ENCODE assay signal across 8 cellular contexts in the genomic region with DNA sequence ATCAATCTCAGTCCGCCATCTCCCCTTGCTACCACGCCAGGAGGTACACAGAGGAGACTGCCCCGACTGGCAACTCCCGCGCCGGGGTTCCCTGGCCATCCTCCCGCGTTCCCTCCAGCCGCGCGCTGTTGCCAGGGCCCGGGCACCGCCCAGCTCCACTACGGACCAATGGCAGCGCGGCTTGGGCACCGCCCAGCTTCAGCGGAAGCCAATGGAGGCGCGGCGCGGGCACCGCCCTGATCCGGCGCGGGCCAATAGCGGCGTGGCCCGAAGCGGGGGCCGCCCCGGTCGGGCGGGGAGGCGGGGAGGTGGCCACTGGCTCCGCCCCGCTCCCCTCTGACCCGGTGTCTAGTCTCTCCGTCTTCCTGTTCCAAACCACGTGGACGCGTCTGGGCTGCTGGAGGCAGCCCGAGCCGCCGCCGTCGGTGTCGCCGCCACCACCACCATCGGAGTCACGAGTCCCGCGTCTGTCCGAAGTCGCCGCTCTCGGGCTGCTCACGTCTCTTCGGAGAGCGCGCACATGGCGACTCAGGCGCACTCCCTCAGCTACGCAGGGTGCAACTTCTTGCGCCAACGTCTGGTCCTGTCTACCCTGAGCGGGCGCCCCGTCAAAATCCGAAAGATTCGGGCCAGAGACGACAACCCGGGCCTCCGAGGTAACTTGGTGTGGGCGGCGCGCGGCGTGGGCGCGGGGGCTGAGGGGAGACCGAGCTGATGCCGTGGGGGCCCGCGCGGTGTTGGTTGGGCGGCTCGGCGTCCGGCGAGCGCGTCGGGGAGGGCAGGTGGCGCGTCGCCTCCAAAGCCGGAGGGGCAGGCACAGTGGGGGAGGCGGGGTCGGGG. TPM values are rescaled to one million over a fixed set of nuclear protein-coding genes. Genes with fewer than 3 reads are reported as not detected.
DNase-seq lines count a peak whose midpoint lies in the region; ATAC-seq, FAIRE-seq and TF ChIP-seq lines count a peak whose summit lies in the region.

A gene with protein sequence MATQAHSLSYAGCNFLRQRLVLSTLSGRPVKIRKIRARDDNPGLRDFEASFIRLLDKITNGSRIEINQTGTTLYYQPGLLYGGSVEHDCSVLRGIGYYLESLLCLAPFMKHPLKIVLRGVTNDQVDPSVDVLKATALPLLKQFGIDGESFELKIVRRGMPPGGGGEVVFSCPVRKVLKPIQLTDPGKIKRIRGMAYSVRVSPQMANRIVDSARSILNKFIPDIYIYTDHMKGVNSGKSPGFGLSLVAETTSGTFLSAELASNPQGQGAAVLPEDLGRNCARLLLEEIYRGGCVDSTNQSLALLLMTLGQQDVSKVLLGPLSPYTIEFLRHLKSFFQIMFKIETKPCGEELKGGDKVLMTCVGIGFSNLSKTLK (plus strand): TSS at position 373 of the 840 bp plus-strand sequence. CDS start 148 bp downstream, at position 521.

- peak within 1 kb of the TSS; percentile 98 for H2AFZ ChIP-seq in astrocyte (ENCODE audit: low read depth, low read length)

- H3K27me3 ChIP-seq in astrocyte (ENCODE audit: insufficient read depth, low read length) (peaks cover 5% of the 10 kb centered on the region), rectal smooth muscle tissue (ENCODE audit: control insufficient read depth, insufficient read depth, low read length) (no peaks in the 10 kb centered on the region), aorta (ENCODE audit: control insufficient read depth in 1 of 2, insufficient read depth in 2 of 2, low read length in 1 of 2) (no peaks in the 10 kb centered on the region)

- 0% methylated on average over 82 to 100 of the region's 100 CpGs for WGBS in aorta, 2 donors

- H3K9ac ChIP-seq in astrocyte (ENCODE audit: low read length) (peak within 1 kb of the TSS; percentile 85), rectal smooth muscle tissue (ENCODE audit: low read length) (no peak within 1 kb of the TSS)

- peak within 1 kb of the TSS; percentile 69 for H3K27ac ChIP-seq in astrocyte (ENCODE audit: low read depth, low read length)
- H3K27ac ChIP-seq in rectal smooth muscle tissue (ENCODE audit: low read depth, low read length) = peak within 1 kb of the TSS; percentile 46
- peak within 1 kb of the TSS; percentile 28 to 48 for H3K27ac ChIP-seq in aorta (ENCODE audit: low read depth in 1 of 2, low read length in 2 of 2)

- H3K36me3 ChIP-seq in astrocyte (ENCODE audit: insufficient read depth, low read length) = no peaks in the 10 kb centered on the region
- H3K36me3 ChIP-seq in rectal smooth muscle tissue (ENCODE audit: control insufficient read depth, insufficient read depth, low read length) = no peaks in the 10 kb centered on the region
- no peaks in the 10 kb centered on the region for H3K36me3 ChIP-seq in aorta (ENCODE audit: control insufficient read depth in 1 of 2, insufficient read depth in 2 of 2, low read length in 1 of 2)

- no peaks in the 10 kb centered on the region for H3K9me3 Mint-ChIP-seq in T-helper 2 cell treated with Interferon-gamma antibody and Interleukin-4, amounts not matched to agents 5 μg/mL and 100 μg/mL, for 36 hours
- H3K9me3 Mint-ChIP-seq in astrocyte (ENCODE audit: unreplicated experiment) = peaks cover 4% of the 10 kb centered on the region

- H3K4me1 Mint-ChIP-seq in T-helper 2 cell treated with Interferon-gamma antibody and Interleukin-4, amounts not matched to agents 5 μg/mL and 100 μg/mL, for 36 hours (ENCODE audit: low read depth) = peaks cover 35% of the 10 kb centered on the region
- peaks cover 9% of the 10 kb centered on the region for H3K4me1 Mint-ChIP-seq in astrocyte (ENCODE audit: low read depth, unreplicated experiment)

- H3K27me3 Mint-ChIP-seq in T-helper 2 cell treated with Interferon-gamma antibody and Interleukin-4, amounts not matched to agents 5 μg/mL and 100 μg/mL, for 36 hours (ENCODE audit: low read depth) = peaks cover 2% of the 10 kb centered on the region
- no peaks in the 10 kb centered on the region for H3K27me3 Mint-ChIP-seq in astrocyte (ENCODE audit: low read depth, unreplicated experiment)

- peak within 1 kb of the TSS; percentile 77 for H3K4me3 ChIP-seq in astrocyte (ENCODE audit: insufficient read depth, low read depth, low read length)
- H3K4me3 ChIP-seq in rectal smooth muscle tissue (ENCODE audit: low read length) = peak within 1 kb of the TSS; percentile 84
- H3K4me3 ChIP-seq in aorta (ENCODE audit: low read length in 2 of 2) = peak within 1 kb of the TSS; percentile 67 to 94

- FAIRE-seq in astrocyte (lab: Jason Lieb, UNC) = no peak

- peaks cover 38% of the 10 kb centered on the region for H4K20me1 ChIP-seq in astrocyte (ENCODE audit: insufficient read depth, low read length)

- H3K27ac Mint-ChIP-seq in T-helper 2 cell treated with Interferon-gamma antibody and Interleukin-4, amounts not matched to agents 5 μg/mL and 100 μg/mL, for 36 hours = peak within 1 kb of the TSS; percentile 90
- peak within 1 kb of the TSS; percentile 77 for H3K27ac Mint-ChIP-seq in astrocyte (ENCODE audit: unreplicated experiment)

- H3K4me2 ChIP-seq in astrocyte (ENCODE audit: low read length) = peak within 1 kb of the TSS; percentile 92

- no peaks in the 10 kb centered on the region for H3K9me3 ChIP-seq in astrocyte (ENCODE audit: insufficient read depth, low read depth, low read length)
- H3K9me3 ChIP-seq in aorta (ENCODE audit: control insufficient read depth, low read length) = no peaks in the 10 kb centered on the region

- no peak for TF ChIP-seq CTCF in astrocyte (IDR thresholded peaks at IDR 0.05; ENCODE audit: insufficient read depth, low read depth, low read length)

- DNase-seq in NCI-H1930 (lab: John Stamatoyannopoulos, UW) (peak; percentile 92 to 98), astrocyte (ENCODE audit: low read depth) (peak; percentile 85), hepatic stellate cell (ENCODE audit: low spot score) (peak; percentile 95), aorta (peak; percentile 97 to 98)
- peak; percentile 99 for DNase-seq in T-helper 2 cell treated with Interferon-gamma antibody and Interleukin-4, amounts not matched to agents 5 μg/mL and 100 μg/mL, for 36 hours (ENCODE audit: low spot score)

- peaks cover 46% of the 10 kb centered on the region for H3K79me2 ChIP-seq in astrocyte (ENCODE audit: insufficient read depth, low read length)

- peak within 1 kb of the TSS; percentile 95 for H3K4me3 Mint-ChIP-seq in T-helper 2 cell treated with Interferon-gamma antibody and Interleukin-4, amounts not matched to agents 5 μg/mL and 100 μg/mL, for 36 hours
- peak within 1 kb of the TSS; percentile 96 for H3K4me3 Mint-ChIP-seq in astrocyte (ENCODE audit: unreplicated experiment)

- ATAC-seq in GM18502 (IDR thresholded peaks at IDR 0.05; ENCODE audit: poor library complexity, unreplicated experiment) (peak; percentile 98), HG02970 (IDR thresholded peaks at IDR 0.05; ENCODE audit: low FRiP score, unreplicated experiment) (peak; percentile 96), aorta (ENCODE audit: low FRiP score) (peak; percentile 100)

- peaks cover 4% of the 10 kb centered on the region for H3K36me3 Mint-ChIP-seq in T-helper 2 cell treated with Interferon-gamma antibody and Interleukin-4, amounts not matched to agents 5 μg/mL and 100 μg/mL, for 36 hours (ENCODE audit: low read depth)
- H3K36me3 Mint-ChIP-seq in astrocyte (ENCODE audit: low read depth, unreplicated experiment) = no peaks in the 10 kb centered on the region

- intact Hi-C loops in aorta (cut with DNase I) = loop anchor here in 1 of 2 donors (2.0 kb wide), 1 partner anchor 194 kb away; no protein-coding TSS in a partner anchor

- H3K4me1 ChIP-seq in astrocyte (ENCODE audit: insufficient read depth, low read length) (peaks cover 16% of the 10 kb centered on the region), rectal smooth muscle tissue (ENCODE audit: control insufficient read depth, insufficient read depth, low read length) (peaks cover 3% of the 10 kb centered on the region), aorta (ENCODE audit: control insufficient read depth in 1 of 2, insufficient read depth in 2 of 2, low read length in 2 of 2) (peaks cover 2 to 4% of the 10 kb centered on the region in 2 donors)

RNA-seq across cellular contexts. Expression of the gene that starts here (rescaled TPM):
- 19.6 and 22.3 TPM in 2 replicates for total RNA-seq in astrocyte
- total RNA-seq in aorta = 10 to 100 TPM; 32.3 to 41.9 TPM
- 10 to 100 TPM; 10.8 to 21.3 TPM for polyA plus RNA-seq in aorta

Comparison
In these comparisons a context has a peak if more than half of its experiments do, and no peak if none do; other contexts are left out.
1. Peak in every context shown above with its lines: DNase-seq, ATAC-seq, H3K4me3 ChIP-seq and H3K27ac ChIP-seq.